8 cellular contexts compared by ENCODE assay signal in genomic region chr22:26835929-26836528, GRCh38.
A peak's percentile ranks its signal among the peaks of the same experiment; 100 is the strongest.
DNase-seq lines count a peak whose midpoint lies in the region; ATAC-seq and TF ChIP-seq lines count a peak whose summit lies in the region.

No MANE protein-coding gene starts in this region.

- no peaks in the 10 kb centered on the region for H3K4me1 Mint-ChIP-seq in stimulated activated naive CD8-positive, alpha-beta T cell treated with anti-CD3 and anti-CD28 coated beads, Interleukin-15, amount 100 ng/mL, for 72 hours

- H3K4me3 ChIP-seq in HEK293 (ENCODE audit: low read depth, low read length) = no peak overlapping the region
- no peak overlapping the region for H3K4me3 ChIP-seq in cardiac fibroblast (replicated peaks in 1 of 2; ENCODE audit: low read depth in 2 of 2, low read length in 2 of 2)

- no peak overlapping the region for H3K27ac Mint-ChIP-seq in stimulated activated naive CD8-positive, alpha-beta T cell treated with anti-CD3 and anti-CD28 coated beads, Interleukin-15, amount 100 ng/mL, for 72 hours

- H3K4me3 Mint-ChIP-seq in stimulated activated naive CD8-positive, alpha-beta T cell treated with anti-CD3 and anti-CD28 coated beads, Interleukin-15, amount 100 ng/mL, for 72 hours = no peak overlapping the region

- DNase-seq in COLO829 (ENCODE audit: low spot score) = peak; percentile 49
- peak; percentile 0 for DNase-seq in T follicular helper cell (ENCODE audit: low read depth)
- peak; percentile 55 to 69 for DNase-seq in cardiac fibroblast (ENCODE audit: low read depth in 2 of 2)
- peak; percentile 44 to 47 for DNase-seq in lung microvascular endothelial cell (ENCODE audit: low read depth in 2 of 2)
- DNase-seq in stimulated activated naive CD8-positive, alpha-beta T cell treated with anti-CD3 and anti-CD28 coated beads, Interleukin-15, amount 100 ng/mL, for 72 hours = peak; percentile 52 to 54

- no peaks in the 10 kb centered on the region for H3K9me3 Mint-ChIP-seq in stimulated activated naive CD8-positive, alpha-beta T cell treated with anti-CD3 and anti-CD28 coated beads, Interleukin-15, amount 100 ng/mL, for 72 hours

- H3K27ac ChIP-seq in HEK293 (ENCODE audit: extremely low read depth, low read depth, low read length) = no peak overlapping the region

- CTCF ChIA-PET in HEK293 (lab: Yijun Ruan, JAX) = interaction anchor here (0.6 to 2.3 kb wide), 7 partner anchors 16 to 922 kb away, joined by 3 to 9 read pairs (median 3); no protein-coding TSS in a partner anchor

- TF ChIP-seq CTCF in HEK293 (tag by site-specific recombination; IDR thresholded peaks at IDR 0.05) (peak; percentile 44; the same call in 1 of the 2 replicates), cardiac fibroblast (IDR thresholded peaks at IDR 0.05; ENCODE audit: low read depth, low read length) (peak; percentile 72)

- no peaks in the 10 kb centered on the region for H3K27me3 Mint-ChIP-seq in stimulated activated naive CD8-positive, alpha-beta T cell treated with anti-CD3 and anti-CD28 coated beads, Interleukin-15, amount 100 ng/mL, for 72 hours

- H3K36me3 ChIP-seq in HEK293 (ENCODE audit: control insufficient read depth in 2 of 2, insufficient read depth in 1 of 2, low read length in 2 of 2) = no peaks in the 10 kb centered on the region

- POLR2A ChIA-PET in HEK293 (lab: Yijun Ruan, JAX) = interaction anchor here (0.6 kb wide), 1 partner anchor 296 kb away, joined by 3 read pairs; no protein-coding TSS in a partner anchor

- peak; percentile 60 for ATAC-seq in stimulated activated naive CD8-positive, alpha-beta T cell treated with anti-CD3 and anti-CD28 coated beads, Interleukin-15, amount 100 ng/mL, for 72 hours
- ATAC-seq in HG02973 (IDR thresholded peaks at IDR 0.05; ENCODE audit: unreplicated experiment) (no peak), HG03139 (IDR thresholded peaks at IDR 0.05; ENCODE audit: unreplicated experiment) (no peak)

- no peaks in the 10 kb centered on the region for H3K4me1 ChIP-seq in HEK293 (ENCODE audit: control insufficient read depth, insufficient read depth, low read length)

- no peaks in the 10 kb centered on the region for H3K9me3 ChIP-seq in HEK293 (ENCODE audit: control insufficient read depth, insufficient read depth, low read depth, low read length)

TF ChIP-seq in HEK293, 187 proteins besides CTCF, POLR2A, EP300 and RAD21:
- TF ChIP-seq SCRT1 (tag by site-specific recombination; IDR thresholded peaks at IDR 0.05; ENCODE audit: borderline replicate concordance) = peak; percentile 82
- TF ChIP-seq SCRT2 (tag by site-specific recombination; IDR thresholded peaks at IDR 0.05) = peak; percentile 95
- TF ChIP-seq ZBTB20 (tag by site-specific recombination; IDR thresholded peaks at IDR 0.05) = no peak
- TF ChIP-seq ZNF112 (tag by site-specific recombination; IDR thresholded peaks at IDR 0.05) = no peak
- no peak for TF ChIP-seq ZNF510 (tag by site-specific recombination; IDR thresholded peaks at IDR 0.05; ENCODE audit: insufficient replicate concordance)
- TF ChIP-seq ZSCAN4 (tag by site-specific recombination; IDR thresholded peaks at IDR 0.05) = no peak
- TF ChIP-seq TCF7L2 (IDR thresholded peaks at IDR 0.05; ENCODE audit: borderline replicate concordance, low read depth, low read length) = no peak
- no peak for TF ChIP-seq ZBTB10 (tag by site-specific recombination; IDR thresholded peaks at IDR 0.05)
- peak; percentile 70 for TF ChIP-seq ATF2 (tag by site-specific recombination; IDR thresholded peaks at IDR 0.05; ENCODE audit: low read depth)
- peak; percentile 24; the same call in 1 of the 2 replicates for TF ChIP-seq ZNF654 (tag by site-specific recombination; IDR thresholded peaks at IDR 0.05; ENCODE audit: low read depth)

Comparison
In these comparisons a context has a peak if more than half of its experiments do, and no peak if none do; other contexts are left out.
1. DNase-seq: peak in every context shown above with its lines; median percentile 62 in cardiac fibroblast; 53 in stimulated activated naive CD8-positive, alpha-beta T cell treated with anti-CD3 and anti-CD28 coated beads, Interleukin-15, amount 100 ng/mL, for 72 hours; 49 in COLO829; 46 in lung microvascular endothelial cell; 0 in T follicular helper cell.